In the genomic region with DNA sequence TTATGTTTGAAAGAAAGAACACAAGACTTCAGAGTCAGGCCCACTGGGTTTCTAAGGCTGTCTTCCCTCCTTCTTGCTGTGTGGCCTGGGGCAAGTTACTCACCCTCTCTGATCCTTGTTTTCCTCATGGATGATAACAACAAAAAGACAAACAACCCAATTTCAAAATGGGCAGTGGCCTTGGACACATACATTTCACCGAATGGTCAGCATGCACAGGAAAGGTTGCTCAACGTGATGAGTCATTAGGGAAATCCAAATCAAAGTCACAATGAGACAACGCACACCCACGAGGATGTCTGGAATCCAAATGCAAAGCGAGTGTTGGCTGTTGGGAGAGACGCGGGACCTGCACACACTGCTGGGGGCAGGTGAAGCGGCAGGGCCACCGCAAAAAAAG, we compare ENCODE assay signal across 2 cellular contexts.
TF ChIP-seq lines count a peak whose summit lies in the region.

No MANE protein-coding gene starts in this region.

TF ChIP-seq in IMR-90, 13 proteins besides CTCF, POLR2A, EP300 and RAD21 (continued from another document):
- TF ChIP-seq MXI1 (IDR thresholded peaks at IDR 0.05; ENCODE audit: borderline replicate concordance, low read depth, low read length) = no peak
TF ChIP-seq in IMR-90: peak in this region for 1.

TF ChIP-seq in WTC11, 78 proteins besides CTCF, POLR2A, EP300 and RAD21:
- TF ChIP-seq OVOL2 (CRISPR knock-in tag; IDR thresholded peaks at IDR 0.05; ENCODE audit: borderline replicate concordance) = no peak
- TF ChIP-seq ZNF317 (CRISPR knock-in tag; IDR thresholded peaks at IDR 0.05; ENCODE audit: borderline replicate concordance, low read depth) = no peak
- TF ChIP-seq GABPB1 (CRISPR knock-in tag; IDR thresholded peaks at IDR 0.05) = no peak
- no peak for TF ChIP-seq SOX15 (CRISPR knock-in tag; IDR thresholded peaks at IDR 0.05)
- no peak for TF ChIP-seq FOXJ3 (CRISPR knock-in tag; IDR thresholded peaks at IDR 0.05; ENCODE audit: borderline replicate concordance)
- no peak for TF ChIP-seq CREB1 (CRISPR knock-in tag; IDR thresholded peaks at IDR 0.05)
- TF ChIP-seq MXD4 (CRISPR knock-in tag; IDR thresholded peaks at IDR 0.05; ENCODE audit: borderline replicate concordance) = no peak
- no peak for TF ChIP-seq ZBTB21 (CRISPR knock-in tag; IDR thresholded peaks at IDR 0.05; ENCODE audit: borderline replicate concordance)
- TF ChIP-seq, protein P1, sequence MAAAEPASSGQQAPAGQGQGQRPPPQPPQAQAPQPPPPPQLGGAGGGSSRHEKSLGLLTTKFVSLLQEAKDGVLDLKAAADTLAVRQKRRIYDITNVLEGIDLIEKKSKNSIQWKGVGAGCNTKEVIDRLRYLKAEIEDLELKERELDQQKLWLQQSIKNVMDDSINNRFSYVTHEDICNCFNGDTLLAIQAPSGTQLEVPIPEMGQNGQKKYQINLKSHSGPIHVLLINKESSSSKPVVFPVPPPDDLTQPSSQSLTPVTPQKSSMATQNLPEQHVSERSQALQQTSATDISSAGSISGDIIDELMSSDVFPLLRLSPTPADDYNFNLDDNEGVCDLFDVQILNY (CRISPR knock-in tag; IDR thresholded peaks at IDR 0.05) = no peak
- no peak for TF ChIP-seq IRF2 (CRISPR knock-in tag; IDR thresholded peaks at IDR 0.05; ENCODE audit: borderline replicate concordance, low read depth)
- no peak for TF ChIP-seq GRHL2 (CRISPR knock-in tag; IDR thresholded peaks at IDR 0.05; ENCODE audit: insufficient replicate concordance, severe bottlenecking)
- TF ChIP-seq ETV6 (CRISPR knock-in tag; IDR thresholded peaks at IDR 0.05) = no peak
TF ChIP-seq in WTC11: peak in this region for 0.
